9 cellular contexts compared by ENCODE assay signal in genomic region chr2:39408351-39409136, GRCh38. TPM values are rescaled to one million over a fixed set of nuclear protein-coding genes. Genes with fewer than 3 reads are reported as not detected.
DNase-seq lines count a peak whose midpoint lies in the region; ATAC-seq, FAIRE-seq and TF ChIP-seq lines count a peak whose summit lies in the region.
"Had no signal": no experiment of that assay in that cellular context is flagged by ENCODE, and none has a peak within 500 bp of the region (broad histone marks: within the 10 kb centered on the region; RNA-seq: fewer than 3 reads in every experiment).

No MANE protein-coding gene starts in this region.

- CTCF ChIA-PET in A549 (lab: Yijun Ruan, JAX) (no interaction called here), GM12878 (lab: Yijun Ruan, JAX) (interaction anchor here (0.6 to 1.0 kb wide), 2 partner anchors 317 to 444 kb away, joined by 3 read pairs; no protein-coding TSS in a partner anchor)

- no peaks in the 10 kb centered on the region; a peak in 1 of 4 replicates for H3K36me3 ChIP-seq in GM12878 (ENCODE audit: control insufficient read depth in 2 of 2, insufficient read depth in 2 of 2, low read length in 1 of 2)

- H3K4me2 ChIP-seq in A549 (no peak overlapping the region), GM12878 (ENCODE audit: control insufficient read depth, insufficient read depth) (peak overlapping the region; percentile 75)

- TF ChIP-seq EP300 in A549 (IDR thresholded peaks at IDR 0.05) (no peak), GM12878 (IDR thresholded peaks at IDR 0.05; ENCODE audit: borderline replicate concordance in 1 of 2, control insufficient read depth in 1 of 2, low read depth in 2 of 2, low read length in 2 of 2) (no peak)

- RAD21 ChIA-PET in GM12878 (lab: Charles Lee; ENCODE audit: unreplicated experiment) = interaction anchor here (0.9 to 1.6 kb wide), 2 partner anchors 28 to 86 kb away, joined by 3 to 5 read pairs; no protein-coding TSS in a partner anchor

- TF ChIP-seq POLR2A in A549 (IDR thresholded peaks at IDR 0.05; ENCODE audit: low read length) = no peak
- TF ChIP-seq POLR2A in GM12878 (IDR thresholded peaks at IDR 0.05; ENCODE audit: low read depth, low read length) = no peak

- TF ChIP-seq RAD21 in A549 (conservative IDR thresholded peaks at IDR 0.05 in 1 of 2, IDR thresholded peaks at IDR 0.05 in 1 of 2) = no peak
- no peak for TF ChIP-seq RAD21 in GM12878 (IDR thresholded peaks at IDR 0.05; ENCODE audit: insufficient read depth, low read depth, low read length)

- FAIRE-seq in A549 (lab: Jason Lieb, UNC) (no peak), GM19239 (lab: Jason Lieb, UNC) (peak; percentile 57), GM12878 (lab: Jason Lieb, UNC) (peak; percentile 87)

- peaks cover 82% of the 10 kb centered on the region for H3K4me1 ChIP-seq in A549
- peaks cover 27% of the 10 kb centered on the region for H3K4me1 ChIP-seq in GM12878 (ENCODE audit: control insufficient read depth, insufficient read depth, low read length)

- H3K9me3 ChIP-seq in A549 = no peaks in the 10 kb centered on the region
- H3K9me3 ChIP-seq in GM12878 (replicated peaks; ENCODE audit: control insufficient read depth, insufficient read depth, low read length) = no peaks in the 10 kb centered on the region

- in situ Hi-C loops in GM12878 (cut with MboI) = no loop called here

- peaks cover 2% of the 10 kb centered on the region; the same call in 1 of the 2 replicates for H3K79me2 ChIP-seq in GM12878 (ENCODE audit: control insufficient read depth, insufficient read depth, low read length)

- H3K27ac ChIP-seq in A549 (no peak overlapping the region), GM12878 (ENCODE audit: control insufficient read depth, insufficient read depth) (no peak overlapping the region)

- POLR2A ChIA-PET in A549 (lab: Yijun Ruan, JAX) (no interaction called here), GM12878 (lab: Charles Lee) (no interaction called here)

- H3K9ac ChIP-seq in GM12878 (ENCODE audit: control insufficient read depth, insufficient read depth, low read length) = no peak overlapping the region

- 75% methylated on average over 3 of the region's 3 CpGs for WGBS in A549 (ENCODE audit: missing lambda C conversion rate)
- 2% methylated on average over 3 of the region's 3 CpGs for WGBS in GM12878 (ENCODE audit: insufficient coverage, insufficient replicate concordance, low lambda C conversion rate, missing lambda C conversion rate)

- ATAC-seq in A549 (no peak), HG03135 (IDR thresholded peaks at IDR 0.05; ENCODE audit: unreplicated experiment) (peak; percentile 64), GM12878 (peak; percentile 68)

- H4K20me1 ChIP-seq in GM12878 (ENCODE audit: control insufficient read depth, insufficient read depth) = no peaks in the 10 kb centered on the region

- SMC1A ChIA-PET in GM12878 (lab: Charles Lee; ENCODE audit: uncharacterized antibody, unreplicated experiment) = interaction anchor here (0.9 kb wide), 1 partner anchor 8 kb away, joined by 3 read pairs; no protein-coding TSS in a partner anchor

- no peak overlapping the region; the same call in 1 of the 2 replicates for H2AFZ ChIP-seq in GM12878 (ENCODE audit: control insufficient read depth, low read depth, low read length)

- H3K4me3 ChIP-seq in A549 (no peak overlapping the region), GM12878 (peak overlapping the region; percentile 46; the same call in 1 of the 2 replicates)

- DNase-seq in A549 (ENCODE audit: low read depth in 1 of 2, low spot score in 1 of 2) (no peak), GM19239 (ENCODE audit: insufficient read length, low spot score) (no peak), GM12878 (ENCODE audit: low read depth, low spot score) (peak; percentile 15), NK-92 (lab: John Stamatoyannopoulos, UW; ENCODE audit: unreplicated experiment) (no peak)
- DNase-seq in stimulated activated CD4-positive, alpha-beta T cell treated with anti-CD3 and anti-CD28 coated beads, Interleukin-2, amount 100 ng/mL, for 24 hours = no peak
- no peak for DNase-seq in activated CD8-positive, alpha-beta memory T cell treated with anti-CD3 and anti-CD28 coated beads for 24 hours
- DNase-seq in activated CD4-positive, alpha-beta T cell treated with anti-CD3 and anti-CD28 coated beads for 1 hour = no peak
- DNase-seq: glutamatergic neuron had no signal

- intact Hi-C loops in GM12878 (cut with micrococcal nuclease; ENCODE audit: unreplicated experiment) = no loop called here

- no peak for TF ChIP-seq CTCF in A549 (IDR thresholded peaks at IDR 0.05)
- no peak for TF ChIP-seq CTCF in GM12878 (IDR thresholded peaks at IDR 0.05 in 2 of 3, conservative IDR thresholded peaks at IDR 0.05 in 1 of 3; ENCODE audit: control insufficient read depth in 2 of 3, extremely low read depth in 1 of 3, insufficient read depth in 1 of 3, low read depth in 3 of 3, low read length in 3 of 3)

- no peaks in the 10 kb centered on the region; a peak in 1 of 4 replicates for H3K27me3 ChIP-seq in GM12878 (replicated peaks in 1 of 2; ENCODE audit: control insufficient read depth in 2 of 2, insufficient read depth in 2 of 2, low read length in 1 of 2)

- no TSS peak for BruUV-seq in GM12878 (replicated peaks; lab: Mats Ljungman, UMichigan)

TF ChIP-seq in A549, 52 proteins besides CTCF, POLR2A, EP300 and RAD21:
- TF ChIP-seq KDM1A (IDR thresholded peaks at IDR 0.05; ENCODE audit: low read depth) (0 out of 2 replicates have a peak, but pooled peaks have one; percentile 47), EHF (CRISPR knock-in tag; IDR thresholded peaks at IDR 0.05) (no peak), NFE2L2 (conservative IDR thresholded peaks at IDR 0.05; ENCODE audit: low read length) (no peak)

TF ChIP-seq in GM12878, 131 proteins besides CTCF, POLR2A, EP300 and RAD21:
- TF ChIP-seq ATF3 (IDR thresholded peaks at IDR 0.05; ENCODE audit: borderline replicate concordance, extremely low read depth, low read depth, low read length) (no peak), SPI1 (IDR thresholded peaks at IDR 0.05; ENCODE audit: borderline replicate concordance, insufficient read depth, low read depth, low read length) (peak; percentile 19; the same call in 1 of the 2 replicates)

RNA-seq across cellular contexts. Expression of gene MAP4K3, which starts 28.5 kb away (rescaled TPM):
- polyA plus RNA-seq in A549 (2011; rRNA removed) = 44.2 and 44.6 TPM in 2 replicates
- 7.4 and 8.6 TPM in 2 replicates for polyA plus RNA-seq in A549 (2012; cell fraction: cytosol; rRNA removed)
- 5.9 and 13.9 TPM in 2 replicates for polyA plus RNA-seq in A549 (2012; cell fraction: nucleus; rRNA removed)
- 15.8 to 17.9 TPM (median 17.7 TPM) in 3 replicates for polyA plus RNA-seq in A549 (2017; fragmentation: RNase III; extraction: RNeasy Plus Mini Kit Qiagen cat#74134 plus additional on column Dnase treatment)
- polyA minus RNA-seq in A549 (2011; rRNA and poly(A)+ RNA removed) = 21.3 and 22.3 TPM in 2 replicates
- total RNA-seq in GM12878 (2013; cell fraction: nucleolus; rRNA removed) = 98.2 and 103 TPM in 2 replicates
- 0.05 and 0.23 TPM in 2 replicates for total RNA-seq in GM12878 (2014; rRNA removed)
- 0.18 and 0.46 TPM in 2 replicates for total RNA-seq in GM12878 (2014; rRNA removed; fragmentation: Illumina TruSeq; extraction: Trizol)
- total RNA-seq in GM12878 (2021) = 0.61 and 0.95 TPM in 2 replicates
- 1.9 TPM for polyA plus RNA-seq in GM12878 (2011; ENCODE audit: low read depth)
- 0.68 and 0.98 TPM in 2 replicates for polyA plus RNA-seq in GM12878 (2011; rRNA removed)
- 0.23 and 0.36 TPM in 2 replicates for polyA plus RNA-seq in GM12878 (2011; cell fraction: cytosol; rRNA removed)
- polyA plus RNA-seq in GM12878 (2011; cell fraction: nucleus; rRNA removed) = 0.54 and 0.73 TPM in 2 replicates
- 2.8 and 3.1 TPM in 2 replicates for polyA plus RNA-seq in GM12878 (2012)
- polyA plus RNA-seq in GM12878 (2014; fragmentation: Illumina TruSeq; extraction: Trizol) = 0.12 and 0.16 TPM in 2 replicates
- under 1 TPM in 1 of 2 experiments, not detected in 1; 0.04 TPM for polyA plus RNA-seq in GM12878 (2014; fragmentation: Nextera tagmentation; extraction: Ambion mirVana)
- 0.05 and 0.14 TPM in 2 replicates for polyA plus RNA-seq in GM12878 (2014; rRNA removed)
- under 1 TPM; 0.21 to 0.38 TPM for polyA plus RNA-seq in GM12878 (2016; fragmentation: Nextera tagmentation; extraction: Ambion mirVana)
- polyA minus RNA-seq in GM12878 (2011; rRNA and poly(A)+ RNA removed) = 0.51 and 0.62 TPM in 2 replicates
- not detected in 2 replicates for polyA minus RNA-seq in GM12878 (2011; cell fraction: cytosol; rRNA and poly(A)+ RNA removed)
- polyA minus RNA-seq in GM12878 (2011; cell fraction: nucleus; rRNA and poly(A)+ RNA removed) = 0.96 and 1.6 TPM in 2 replicates

Comparison
In these comparisons a context has a peak if more than half of its experiments do, and no peak if none do; other contexts are left out.
1. ATAC-seq: peak in HG03135 (single experiment) and GM12878 (single experiment); none in A549 (0 of 2).
2. Of the 24 proteins assayed by ChIP-seq in both GM12878 and A549: peak only in GM12878: none; only in A549: KDM1A; in both: none; in neither: 23.